In genomic region chr2:241508510-241509407, GRCh38 we compare ENCODE assay signal across 1 cellular context.
A peak's percentile ranks its signal among the peaks of the same experiment; 100 is the strongest.
TF ChIP-seq lines count a peak whose summit lies in the region.

Gene STK25, minus strand, starts transcription at chr2:241508584. Its CDS starts 549 bp downstream, at chr2:241508035.

TF ChIP-seq in K562, 482 proteins besides CTCF, POLR2A, EP300 and RAD21 (continued from another document and continues in another):
- TF ChIP-seq ZNF280B (CRISPR knock-in tag; IDR thresholded peaks at IDR 0.05) (no peak), TCF7L2 (IDR thresholded peaks at IDR 0.05; ENCODE audit: low read depth, low read length) (no peak), TOE1 (IDR thresholded peaks at IDR 0.05; ENCODE audit: borderline replicate concordance) (peak; percentile 21; the same call in 1 of the 2 replicates), TOE1 (CRISPR knock-in tag; IDR thresholded peaks at IDR 0.05; ENCODE audit: borderline replicate concordance, low read depth) (peak; percentile 85; the same call in 1 of the 2 replicates), BCOR (IDR thresholded peaks at IDR 0.05) (peak; percentile 76), JUN (IDR thresholded peaks at IDR 0.05; ENCODE audit: borderline replicate concordance, low read depth, low read length) (peak; percentile 31; the same call in 1 of the 2 replicates), JUN (CRISPR knock-in tag; IDR thresholded peaks at IDR 0.05; ENCODE audit: borderline replicate concordance) (peak; percentile 81; the same call in 1 of the 2 replicates), RBFOX2 (IDR thresholded peaks at IDR 0.05; ENCODE audit: low read depth, low read length) (peak; percentile 88), TAF15 (IDR thresholded peaks at IDR 0.05; ENCODE audit: low read depth, low read length) (no peak), ZNF121 (CRISPR knock-in tag; conservative IDR thresholded peaks at IDR 0.05) (no peak), KHSRP (IDR thresholded peaks at IDR 0.05) (no peak), EWSR1 (IDR thresholded peaks at IDR 0.05; ENCODE audit: borderline replicate concordance, low read depth, partially characterized antibody) (no peak), ZNF699 (CRISPR knock-in tag; IDR thresholded peaks at IDR 0.05; ENCODE audit: insufficient replicate concordance) (no peak), GTF2E2 (tag; IDR thresholded peaks at IDR 0.05) (no peak), NCOA2 (IDR thresholded peaks at IDR 0.05; ENCODE audit: partially characterized antibody in 2 of 2) (no peak), DACH1 (IDR thresholded peaks at IDR 0.05; ENCODE audit: partially characterized antibody) (no peak), ELF2 (CRISPR knock-in tag; IDR thresholded peaks at IDR 0.05) (no peak), FOXK2 (conservative IDR thresholded peaks at IDR 0.05 in 1 of 2, IDR thresholded peaks at IDR 0.05 in 1 of 2; ENCODE audit: low read depth in 2 of 2) (no peak), HDAC6 (IDR thresholded peaks at IDR 0.05; ENCODE audit: low read depth, low read length) (no peak), ETV6 (IDR thresholded peaks at IDR 0.05; ENCODE audit: borderline replicate concordance in 1 of 2, low read depth in 2 of 2, low read length in 1 of 2) (no peak), ETV6 (CRISPR knock-in tag; IDR thresholded peaks at IDR 0.05; ENCODE audit: borderline replicate concordance) (peak; percentile 80; the same call in 1 of the 2 replicates), RBM39 (optimal IDR thresholded peaks at IDR 0.05; ENCODE audit: low read depth, low read length) (no peak), SP2 (IDR thresholded peaks at IDR 0.05; ENCODE audit: extremely low read depth, low read depth, low read length, poor library complexity, severe bottlenecking) (no peak), RBM15 (IDR thresholded peaks at IDR 0.05; ENCODE audit: insufficient read depth, low read length) (no peak), MCM3 (IDR thresholded peaks at IDR 0.05) (no peak), PHTF2 (CRISPR knock-in tag; IDR thresholded peaks at IDR 0.05) (no peak), CCAR2 (IDR thresholded peaks at IDR 0.05; ENCODE audit: low read depth, low read length) (no peak), ZNF174 (CRISPR knock-in tag; IDR thresholded peaks at IDR 0.05) (no peak), ZNF79 (CRISPR knock-in tag; IDR thresholded peaks at IDR 0.05; ENCODE audit: low read depth) (no peak), MEIS2 (IDR thresholded peaks at IDR 0.05; ENCODE audit: partially characterized antibody) (peak; percentile 59), ZNF407 (IDR thresholded peaks at IDR 0.05; ENCODE audit: low read depth) (peak; percentile 62; the same call in 1 of the 2 replicates), SMAD2 (IDR thresholded peaks at IDR 0.05; ENCODE audit: low read depth, low read length) (no peak), HIVEP1 (CRISPR knock-in tag; IDR thresholded peaks at IDR 0.05) (no peak), CAMTA2 (CRISPR knock-in tag; conservative IDR thresholded peaks at IDR 0.05) (no peak), U2AF1 (optimal IDR thresholded peaks at IDR 0.05; ENCODE audit: low read depth, low read length) (peak; percentile 46), SNRNP70 (optimal IDR thresholded peaks at IDR 0.05; ENCODE audit: low read depth, low read length) (no peak), SMARCA4 (IDR thresholded peaks at IDR 0.05) (no peak), FOXA1 (IDR thresholded peaks at IDR 0.05; ENCODE audit: borderline replicate concordance) (no peak), BDP1 (IDR thresholded peaks at IDR 0.05; ENCODE audit: insufficient read depth, insufficient read length) (no peak), KDM1A (IDR thresholded peaks at IDR 0.05) (no peak), TAF7 (tag; IDR thresholded peaks at IDR 0.05) (no peak), THRA (IDR thresholded peaks at IDR 0.05) (no peak), ZBTB43 (CRISPR knock-in tag; IDR thresholded peaks at IDR 0.05) (0 out of 2 replicates have a peak, but pooled peaks have one; percentile 35), MTA2 (IDR thresholded peaks at IDR 0.05; ENCODE audit: low read depth) (no peak), ZNF717 (CRISPR knock-in tag; IDR thresholded peaks at IDR 0.05) (no peak), ATF7 (IDR thresholded peaks at IDR 0.05) (peak; percentile 80), HMGXB4 (CRISPR knock-in tag; IDR thresholded peaks at IDR 0.05) (peak; percentile 92), BRF2 (IDR thresholded peaks at IDR 0.05; ENCODE audit: borderline replicate concordance, insufficient read depth, insufficient read length) (no peak), PYGO2 (tag; IDR thresholded peaks at IDR 0.05) (no peak), SMAD4 (CRISPR knock-in tag; conservative IDR thresholded peaks at IDR 0.05) (peak; percentile 86), THAP12 (CRISPR knock-in tag; IDR thresholded peaks at IDR 0.05) (peak; percentile 50; the same call in 1 of the 2 replicates), HBP1 (CRISPR knock-in tag; IDR thresholded peaks at IDR 0.05) (no peak)
